21 cellular contexts compared by ENCODE assay signal in genomic region chr16:35150805-35151312, GRCh38.
DNase-seq lines count a peak whose midpoint lies in the region; ATAC-seq and TF ChIP-seq lines count a peak whose summit lies in the region.
"Had no signal": no experiment of that assay in that cellular context is flagged by ENCODE, and none has a peak within 500 bp of the region (broad histone marks: within the 10 kb centered on the region; RNA-seq: fewer than 3 reads in every experiment).

No MANE protein-coding gene starts in this region.

- 80% methylated on average over 1 of the region's 1 CpG for WGBS in esophagus muscularis mucosa
- WGBS in neuronal stem cell (ENCODE audit: extremely low coverage in 2 of 2, insufficient read length in 2 of 2, insufficient replicate concordance in 1 of 2), 2 donors: no CpG with 5 or more reads among the region's 1 CpG

- H3K27ac ChIP-seq in esophagus muscularis mucosa (replicated peaks in 1 of 4) (no peak overlapping the region), neuronal stem cell (replicated peaks; ENCODE audit: low read length) (no peak overlapping the region)
- H3K27ac ChIP-seq: 22Rv1, BLaER1, GM23248 had no signal

- TF ChIP-seq POLR2A in esophagus muscularis mucosa (IDR thresholded peaks at IDR 0.05; ENCODE audit: low read depth): no peak

- no peak for TF ChIP-seq EP300 in esophagus muscularis mucosa (IDR thresholded peaks at IDR 0.05)

- H3K4ac ChIP-seq in neuronal stem cell (ENCODE audit: low read length): no peak overlapping the region

- H3K9ac ChIP-seq in neuronal stem cell (ENCODE audit: low read depth, low read length, poor library complexity): no peak overlapping the region
- H3K9ac ChIP-seq: BLaER1, GM23248 had no signal

- H3K4me1 Mint-ChIP-seq in type B pancreatic cell (ENCODE audit: unreplicated experiment): no peaks in the 10 kb centered on the region
- H3K4me1 Mint-ChIP-seq: B cell; CD14-positive monocyte; CD8-positive, alpha-beta memory T cell had no signal

- no peak overlapping the region for H3K27ac Mint-ChIP-seq in type B pancreatic cell
- H3K27ac Mint-ChIP-seq: B cell; CD14-positive monocyte; CD4-positive, alpha-beta T cell; CD8-positive, alpha-beta memory T cell had no signal

- no peak overlapping the region for H3K18ac ChIP-seq in neuronal stem cell (ENCODE audit: low read length)

- no peak overlapping the region for H3K14ac ChIP-seq in neuronal stem cell (ENCODE audit: low read length)

- peaks cover 8% of the 10 kb centered on the region for H3K9me3 Mint-ChIP-seq in type B pancreatic cell

- H2AFZ ChIP-seq in neuronal stem cell (ENCODE audit: low read length): no peak overlapping the region
- H2AFZ ChIP-seq: GM23248 had no signal

- peaks cover 0 to 24% (median 7%) of the 10 kb centered on the region in 4 donors for H3K9me3 ChIP-seq in esophagus muscularis mucosa
- H3K9me3 ChIP-seq in neuronal stem cell (replicated peaks in 1 of 2; ENCODE audit: control insufficient read depth in 2 of 2, insufficient read depth in 1 of 2, low read depth in 1 of 2, low read length in 2 of 2): peaks cover 0 to 72% of the 10 kb centered on the region in 2 donors

- no peak overlapping the region for H3K4me3 Mint-ChIP-seq in type B pancreatic cell
- H3K4me3 Mint-ChIP-seq: B cell; CD14-positive monocyte; CD4-positive, alpha-beta T cell; CD8-positive, alpha-beta memory T cell had no signal

- H2BK12ac ChIP-seq in neuronal stem cell (ENCODE audit: low read length): no peak overlapping the region

- intact Hi-C loops in esophagus muscularis mucosa (cut with DNase I): no loop called here

- no peak overlapping the region for H3K4me2 ChIP-seq in neuronal stem cell (ENCODE audit: insufficient read depth, low read length, poor library complexity, severe bottlenecking)
- H3K4me2 ChIP-seq: BLaER1 had no signal

- peak; percentile 26 for DNase-seq in activated CD8-positive, alpha-beta memory T cell treated with anti-CD3 and anti-CD28 coated beads for 24 hours
- DNase-seq in activated CD8-positive, alpha-beta memory T cell treated with anti-CD3 and anti-CD28 coated beads, Interleukin-2, amount 50 U/mL, for 48 hours: no peak
- DNase-seq in esophagus muscularis mucosa (ENCODE audit: extremely low spot score) (peak; percentile 50), neuronal stem cell (ENCODE audit: low spot score) (no peak), type B pancreatic cell (ENCODE audit: extremely low spot score, unreplicated experiment) (peak; percentile 50), NCI-H146 (lab: John Stamatoyannopoulos, UW) (no peak)
- DNase-seq: CD4-positive, alpha-beta T cell; CD8-positive, alpha-beta memory T cell; DMS 273 treated with DMSO at 0.1 percent for 48 hours; DMS53; DMS79 treated with DMSO at 0.1 percent for 48 hours; GF-D8; GM23248; H7; HCEC 1CT had no signal

- H3K4me3 ChIP-seq in esophagus muscularis mucosa: no peak overlapping the region
- peak overlapping the region in 1 of 2 donors; percentile 60 for H3K4me3 ChIP-seq in neuronal stem cell (ENCODE audit: low read length in 2 of 2)
- H3K4me3 ChIP-seq: BLaER1, GM23248 had no signal

- no peaks in the 10 kb centered on the region for H3K36me3 Mint-ChIP-seq in type B pancreatic cell
- H3K36me3 Mint-ChIP-seq: CD14-positive monocyte; CD8-positive, alpha-beta memory T cell had no signal

- no peak for ATAC-seq in HG02938 (IDR thresholded peaks at IDR 0.05; ENCODE audit: unreplicated experiment)
- ATAC-seq in GM18868 (IDR thresholded peaks at IDR 0.05; ENCODE audit: unreplicated experiment): no peak

- H3K36me3 ChIP-seq in esophagus muscularis mucosa: no peaks in the 10 kb centered on the region
- H3K36me3 ChIP-seq in neuronal stem cell (replicated peaks in 1 of 2; ENCODE audit: control insufficient read depth in 2 of 2, insufficient read depth in 2 of 2, low read length in 2 of 2): no peaks in the 10 kb centered on the region
- H3K36me3 ChIP-seq: BLaER1 had no signal

- H2AK5ac ChIP-seq in neuronal stem cell (ENCODE audit: low read depth, low read length): no peak overlapping the region

- no peak overlapping the region for H2BK15ac ChIP-seq in neuronal stem cell (ENCODE audit: low read length)

- H3K4me1 ChIP-seq in esophagus muscularis mucosa: no peaks in the 10 kb centered on the region
- H3K4me1 ChIP-seq in neuronal stem cell (ENCODE audit: control insufficient read depth in 2 of 2, insufficient read depth in 1 of 2, low read depth in 1 of 2, low read length in 2 of 2): no peaks in the 10 kb centered on the region
- H3K4me1 ChIP-seq: BLaER1 had no signal

- no peak overlapping the region for H3K23ac ChIP-seq in neuronal stem cell (ENCODE audit: low read depth, low read length, poor library complexity)

- H2BK5ac ChIP-seq in neuronal stem cell (ENCODE audit: low read length): no peak overlapping the region

- H4K8ac ChIP-seq in neuronal stem cell (ENCODE audit: low read depth, low read length): peak overlapping the region; percentile 17

- H4K91ac ChIP-seq in neuronal stem cell (ENCODE audit: low read depth, low read length, poor library complexity): no peak overlapping the region

- H3K27me3 ChIP-seq in esophagus muscularis mucosa: no peaks in the 10 kb centered on the region
- H3K27me3 ChIP-seq in neuronal stem cell (ENCODE audit: control insufficient read depth in 3 of 3, insufficient read depth in 3 of 3, low read depth in 1 of 3, low read length in 3 of 3): no peaks in the 10 kb centered on the region
- H3K27me3 ChIP-seq: BLaER1 had no signal

- H3K79me1 ChIP-seq in neuronal stem cell (ENCODE audit: low read depth, low read length): no peaks in the 10 kb centered on the region

- H3K27me3 Mint-ChIP-seq in type B pancreatic cell: no peaks in the 10 kb centered on the region
- H3K27me3 Mint-ChIP-seq: B cell; CD4-positive, alpha-beta T cell; CD8-positive, alpha-beta memory T cell had no signal

- H2BK120ac ChIP-seq in neuronal stem cell (ENCODE audit: low read depth, low read length): no peak overlapping the region

- TF ChIP-seq CTCF in esophagus muscularis mucosa (IDR thresholded peaks at IDR 0.05) (no peak), type B pancreatic cell (conservative IDR thresholded peaks at IDR 0.05) (no peak)

Comparison
In these comparisons a context has a peak if more than half of its experiments do, and no peak if none do; other contexts are left out.
1. DNase-seq: peak in activated CD8-positive, alpha-beta memory T cell treated with anti-CD3 and anti-CD28 coated beads for 24 hours (single experiment), esophagus muscularis mucosa (single experiment) and type B pancreatic cell (single experiment); none in activated CD8-positive, alpha-beta memory T cell treated with anti-CD3 and anti-CD28 coated beads, Interleukin-2, amount 50 U/mL, for 48 hours (single experiment), neuronal stem cell (single experiment) and NCI-H146 (single experiment).